Comparison of ENCODE assay signal across 8 cellular contexts in the genomic region with DNA sequence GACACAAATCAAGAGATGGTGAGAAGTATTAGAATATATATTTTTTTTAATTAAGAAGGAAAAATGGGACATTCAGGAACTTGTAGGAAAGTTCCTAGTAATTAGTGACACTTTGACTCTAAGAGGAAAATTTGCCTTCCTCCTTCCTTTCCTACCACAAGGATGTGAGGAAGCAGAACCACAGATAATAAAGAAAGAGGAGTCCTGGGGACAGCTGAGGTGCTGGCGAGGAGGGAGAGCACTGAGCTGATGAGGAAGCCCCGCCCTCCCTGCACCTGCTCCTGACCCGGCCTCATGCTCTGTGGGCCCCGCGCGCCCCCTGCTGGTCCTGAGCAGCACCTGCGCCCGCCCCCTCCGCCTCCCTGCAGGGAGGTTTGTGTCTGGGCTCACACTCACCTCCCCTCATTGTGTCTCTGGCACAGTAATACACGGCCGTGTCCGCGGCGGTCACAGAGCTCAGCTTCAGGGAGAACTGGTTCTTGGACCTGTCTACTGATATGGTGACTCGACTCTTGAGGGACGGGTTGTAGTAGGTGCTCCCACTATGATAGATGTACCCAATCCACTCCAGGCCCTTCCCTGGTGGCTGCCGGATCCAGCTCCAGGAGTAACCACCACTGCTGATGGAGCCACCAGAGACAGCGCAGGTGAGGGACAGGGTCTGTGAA.
DNase-seq lines count a peak whose midpoint lies in the region; ATAC-seq, FAIRE-seq and TF ChIP-seq lines count a peak whose summit lies in the region.
"Not testable (repeated sequence)": the region's sequence is repeated elsewhere in the genome, so short reads cannot be mapped to it uniquely, and the experiment has no call there.

No MANE protein-coding gene starts in this region.

- peaks cover 85% of the 10 kb centered on the region for H3K4me1 ChIP-seq in BLaER1
- not testable (repeated sequence) for H3K4me1 ChIP-seq in RWPE2 (ENCODE audit: insufficient read depth, poor library complexity, severe bottlenecking); right atrium auricular region; sigmoid colon

- peak overlapping the region; percentile 57; the same call in 1 of the 2 replicates for H3K9ac ChIP-seq in BLaER1

- intact Hi-C loops in activated naive CD4-positive, alpha-beta T cell treated with anti-CD3 and anti-CD28 coated beads for 36 hours (cut with micrococcal nuclease); sigmoid colon (cut with DNase I): not testable (repeated sequence)

- TF ChIP-seq EP300 in sigmoid colon (IDR thresholded peaks at IDR 0.05): not testable (repeated sequence)

- peaks cover 16% of the 10 kb centered on the region; the same call in 1 of the 2 replicates for H3K36me3 ChIP-seq in BLaER1
- H3K36me3 ChIP-seq in RWPE2 (ENCODE audit: low read depth); right atrium auricular region; sigmoid colon: not testable (repeated sequence)

- POLR2A ChIA-PET in activated CD4-positive, alpha-beta memory T cell treated with anti-CD3 and anti-CD28 coated beads, Interleukin-2, amount 10 ng/mL, durations not matched to agents 7 days and 5 days (lab: Charles Lee): not testable (repeated sequence)

- not testable (repeated sequence) for DNase-seq in H54 (ENCODE audit: insufficient read length, low spot score); RWPE2 (ENCODE audit: low spot score)
- peak; percentile 83 for DNase-seq in activated CD4-positive, alpha-beta memory T cell treated with anti-CD3 and anti-CD28 coated beads, Interleukin-2, amount 10 ng/mL, durations not matched to agents 7 days and 5 days
- DNase-seq in activated naive CD4-positive, alpha-beta T cell treated with anti-CD3 and anti-CD28 coated beads for 36 hours: peak; percentile 89
- DNase-seq in right atrium auricular region (ENCODE audit: low spot score) (peak; percentile 52), sigmoid colon (peak; percentile 57)
- DNase-seq in stimulated activated CD8-positive, alpha-beta memory T cell treated with anti-CD3 and anti-CD28 coated beads, Interleukin-4, amount 100 ng/mL, for 1 hour (ENCODE audit: low read depth in 2 of 2, low spot score in 1 of 2): peak; percentile 25 to 69

- H3K36me3 Mint-ChIP-seq in activated CD4-positive, alpha-beta memory T cell treated with anti-CD3 and anti-CD28 coated beads, Interleukin-2, amount 10 ng/mL, durations not matched to agents 7 days and 5 days (ENCODE audit: low read depth); activated naive CD4-positive, alpha-beta T cell treated with anti-CD3 and anti-CD28 coated beads for 36 hours (ENCODE audit: low read depth): not testable (repeated sequence)

- H3K27ac Mint-ChIP-seq in activated CD4-positive, alpha-beta memory T cell treated with anti-CD3 and anti-CD28 coated beads, Interleukin-2, amount 10 ng/mL, durations not matched to agents 7 days and 5 days; activated naive CD4-positive, alpha-beta T cell treated with anti-CD3 and anti-CD28 coated beads for 36 hours: not testable (repeated sequence)

- H3K9me3 Mint-ChIP-seq in activated CD4-positive, alpha-beta memory T cell treated with anti-CD3 and anti-CD28 coated beads, Interleukin-2, amount 10 ng/mL, durations not matched to agents 7 days and 5 days; activated naive CD4-positive, alpha-beta T cell treated with anti-CD3 and anti-CD28 coated beads for 36 hours: not testable (repeated sequence)

- WGBS in sigmoid colon, 2 donors: 19 to 25% methylated on average over 10 to 11 of the region's 18 CpGs

- CTCF ChIA-PET in activated CD4-positive, alpha-beta memory T cell treated with anti-CD3 and anti-CD28 coated beads, Interleukin-2, amount 10 ng/mL, durations not matched to agents 7 days and 5 days (lab: Charles Lee): not testable (repeated sequence)
- CTCF ChIA-PET in activated naive CD4-positive, alpha-beta T cell treated with anti-CD3 and anti-CD28 coated beads for 36 hours (lab: Charles Lee): interaction anchor here (0.8 to 1.5 kb wide), 4 partner anchors 23 to 164 kb away, joined by 4 to 9 read pairs (median 4); no protein-coding TSS in a partner anchor

- not testable (repeated sequence) for H3K4me1 Mint-ChIP-seq in activated CD4-positive, alpha-beta memory T cell treated with anti-CD3 and anti-CD28 coated beads, Interleukin-2, amount 10 ng/mL, durations not matched to agents 7 days and 5 days; activated naive CD4-positive, alpha-beta T cell treated with anti-CD3 and anti-CD28 coated beads for 36 hours (ENCODE audit: low read depth)

- not testable (repeated sequence) for TF ChIP-seq POLR2A in H54 (IDR thresholded peaks at IDR 0.05; ENCODE audit: low read depth, low read length); sigmoid colon (IDR thresholded peaks at IDR 0.05)

- not testable (repeated sequence) for ATAC-seq in RWPE2 (ENCODE audit: low read depth)

- H3K4me3 Mint-ChIP-seq in activated CD4-positive, alpha-beta memory T cell treated with anti-CD3 and anti-CD28 coated beads, Interleukin-2, amount 10 ng/mL, durations not matched to agents 7 days and 5 days; activated naive CD4-positive, alpha-beta T cell treated with anti-CD3 and anti-CD28 coated beads for 36 hours: not testable (repeated sequence)

- not testable (repeated sequence) for H3K9me3 ChIP-seq in BLaER1; RWPE2 (ENCODE audit: severe bottlenecking); right atrium auricular region; sigmoid colon

- peak; percentile 20 for FAIRE-seq in H54 (lab: Jason Lieb, UNC)

- H3K27me3 Mint-ChIP-seq in activated CD4-positive, alpha-beta memory T cell treated with anti-CD3 and anti-CD28 coated beads, Interleukin-2, amount 10 ng/mL, durations not matched to agents 7 days and 5 days; activated naive CD4-positive, alpha-beta T cell treated with anti-CD3 and anti-CD28 coated beads for 36 hours (ENCODE audit: low read depth): not testable (repeated sequence)

- not testable (repeated sequence) for H3K27me3 ChIP-seq in BLaER1; RWPE2 (ENCODE audit: insufficient read depth, poor library complexity, severe bottlenecking); right atrium auricular region; sigmoid colon

- peak overlapping the region; percentile 73 for H3K4me2 ChIP-seq in BLaER1

- peak overlapping the region; percentile 81 for H3K27ac ChIP-seq in BLaER1
- not testable (repeated sequence) for H3K27ac ChIP-seq in RWPE2 (ENCODE audit: poor library complexity, severe bottlenecking); right atrium auricular region; sigmoid colon

- TF ChIP-seq CTCF in RWPE2 (IDR thresholded peaks at IDR 0.05; ENCODE audit: poor library complexity, severe bottlenecking) (peak; percentile 48), right atrium auricular region (IDR thresholded peaks at IDR 0.05) (peak in 1 of 2 donors; percentile 38), sigmoid colon (IDR thresholded peaks at IDR 0.05) (peak in 1 of 4 experiments; percentile 14)

- H3K4me3 ChIP-seq in BLaER1: peak overlapping the region; percentile 49
- H3K4me3 ChIP-seq in RWPE2 (ENCODE audit: severe bottlenecking); right atrium auricular region; sigmoid colon: not testable (repeated sequence)

- not testable (repeated sequence) for H4K20me1 ChIP-seq in BLaER1
